11 cellular contexts compared by ENCODE assay signal in the genomic region with DNA sequence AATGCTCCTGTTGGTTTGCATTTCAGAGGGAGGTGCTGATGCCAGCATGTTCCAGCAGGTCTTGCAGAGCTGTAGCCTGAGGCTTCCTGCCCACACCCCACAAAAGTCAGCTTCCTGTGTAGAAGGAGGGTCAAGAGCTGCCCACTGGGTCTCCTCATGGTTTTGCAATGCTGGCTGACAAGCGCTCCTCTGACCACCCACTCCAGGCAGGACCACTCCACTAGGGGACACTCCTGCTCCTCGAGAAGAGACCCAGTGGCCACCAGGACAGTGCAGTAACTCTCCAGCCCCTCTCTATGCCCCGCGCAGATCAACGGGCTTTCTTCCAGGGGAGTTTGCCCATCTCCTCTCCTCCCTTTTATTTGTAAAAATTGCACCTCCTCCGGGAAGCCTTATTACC.
A peak's percentile ranks its signal among the peaks of the same experiment; 100 is the strongest.
DNase-seq lines count a peak whose midpoint lies in the region; ATAC-seq lines count a peak whose summit lies in the region.
"Had no signal": no experiment of that assay in that cellular context is flagged by ENCODE, and none has a peak within 500 bp of the region (broad histone marks: within the 10 kb centered on the region; RNA-seq: fewer than 3 reads in every experiment).

No MANE protein-coding gene starts in this region.

- H3K36me3 Mint-ChIP-seq in activated naive CD4-positive, alpha-beta T cell treated with anti-CD3 and anti-CD28 coated beads for 36 hours (ENCODE audit: low read depth): no peaks in the 10 kb centered on the region
- H3K36me3 Mint-ChIP-seq: CD8-positive, alpha-beta memory T cell had no signal

- ATAC-seq in GM19328 (IDR thresholded peaks at IDR 0.05; ENCODE audit: unreplicated experiment) (no peak), HG02623 (IDR thresholded peaks at IDR 0.05; ENCODE audit: unreplicated experiment) (no peak)
- ATAC-seq: psoas muscle had no signal

- no peak overlapping the region for H3K4me3 Mint-ChIP-seq in activated naive CD4-positive, alpha-beta T cell treated with anti-CD3 and anti-CD28 coated beads for 36 hours
- H3K4me3 Mint-ChIP-seq: CD8-positive, alpha-beta memory T cell; HFFc6 had no signal

- no peaks in the 10 kb centered on the region for H3K9me3 Mint-ChIP-seq in activated naive CD4-positive, alpha-beta T cell treated with anti-CD3 and anti-CD28 coated beads for 36 hours

- H3K4me1 Mint-ChIP-seq in activated naive CD4-positive, alpha-beta T cell treated with anti-CD3 and anti-CD28 coated beads for 36 hours (ENCODE audit: low read depth): no peaks in the 10 kb centered on the region
- H3K4me1 Mint-ChIP-seq: CD8-positive, alpha-beta memory T cell had no signal

- no peak overlapping the region for H3K27ac Mint-ChIP-seq in activated naive CD4-positive, alpha-beta T cell treated with anti-CD3 and anti-CD28 coated beads for 36 hours
- H3K27ac Mint-ChIP-seq: CD8-positive, alpha-beta memory T cell; HFFc6 had no signal

- DNase-seq in activated naive CD4-positive, alpha-beta T cell treated with anti-CD3 and anti-CD28 coated beads for 36 hours: peak; percentile 7
- no peak for DNase-seq in activated naive CD4-positive, alpha-beta T cell treated with anti-CD3 and anti-CD28 coated beads, Interleukin-2, amount 50 U/mL, for 16 hours
- DNase-seq in NCI-H345 (lab: John Stamatoyannopoulos, UW): peak; percentile 76
- DNase-seq in head of caudate nucleus: peak in 34 of 42 donors; percentile 18 to 75 (median 46)
- peak; percentile 58 for DNase-seq in ureter (ENCODE audit: low spot score)
- no peak for DNase-seq in middle frontal gyrus (ENCODE audit: extremely low spot score, low spot score)
- DNase-seq: CD8-positive, alpha-beta memory T cell; HFFc6; psoas muscle had no signal

- CTCF ChIA-PET in activated naive CD4-positive, alpha-beta T cell treated with anti-CD3 and anti-CD28 coated beads for 36 hours (lab: Charles Lee): no interaction called here

- intact Hi-C loops in activated naive CD4-positive, alpha-beta T cell treated with anti-CD3 and anti-CD28 coated beads for 36 hours (cut with micrococcal nuclease): no loop called here
- intact Hi-C loops in head of caudate nucleus (cut with DNase I): no loop called here

- peaks cover 25% of the 10 kb centered on the region for H3K27me3 Mint-ChIP-seq in activated naive CD4-positive, alpha-beta T cell treated with anti-CD3 and anti-CD28 coated beads for 36 hours (ENCODE audit: low read depth)

Comparison
In these comparisons a context has a peak if more than half of its experiments do, and no peak if none do; other contexts are left out.
1. DNase-seq: peak in activated naive CD4-positive, alpha-beta T cell treated with anti-CD3 and anti-CD28 coated beads for 36 hours (single experiment), NCI-H345 (single experiment), head of caudate nucleus (34 of 42) and ureter (single experiment); none in activated naive CD4-positive, alpha-beta T cell treated with anti-CD3 and anti-CD28 coated beads, Interleukin-2, amount 50 U/mL, for 16 hours (single experiment) and middle frontal gyrus (single experiment).